In the genomic region with DNA sequence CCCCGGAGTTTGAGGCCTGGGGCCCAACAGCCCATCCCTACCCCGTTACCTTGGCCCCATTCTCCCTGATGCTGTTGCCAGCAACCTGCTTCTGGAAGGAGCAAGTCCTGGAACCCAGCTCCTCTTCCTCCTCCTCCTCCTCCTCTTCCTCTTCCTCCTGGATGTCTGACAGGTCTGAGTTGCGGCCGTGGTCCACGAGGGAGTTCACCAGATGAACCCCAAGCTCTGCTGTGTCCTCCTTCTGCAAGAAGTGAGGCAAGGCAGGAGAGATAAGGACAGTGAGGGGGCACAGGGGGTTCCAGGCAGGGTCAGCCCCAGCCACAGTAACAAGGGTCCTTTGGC, we compare ENCODE assay signal across 23 cellular contexts. TPM values are rescaled to one million over a fixed set of nuclear protein-coding genes. Genes with fewer than 3 reads are reported as not detected.
DNase-seq lines count a peak whose midpoint lies in the region; FAIRE-seq lines count a peak whose summit lies in the region.
"Had no signal": no experiment of that assay in that cellular context is flagged by ENCODE, and none has a peak within 500 bp of the region (broad histone marks: within the 10 kb centered on the region; RNA-seq: fewer than 3 reads in every experiment).

No MANE protein-coding gene starts in this region.

- H3K4me3 Mint-ChIP-seq in activated T-cell treated with anti-CD3 and anti-CD28 coated beads, Interleukin-2, amount 50 U/mL, for 24 hours = no peak overlapping the region
- H3K4me3 Mint-ChIP-seq: HFFc6 had no signal

- no peaks in the 10 kb centered on the region for H3K27me3 Mint-ChIP-seq in activated T-cell treated with anti-CD3 and anti-CD28 coated beads, Interleukin-2, amount 50 U/mL, for 24 hours

- H3K27ac ChIP-seq in caudate nucleus (ENCODE audit: low read depth, low read length) = peak overlapping the region; percentile 26

- H3K27ac Mint-ChIP-seq in activated T-cell treated with anti-CD3 and anti-CD28 coated beads, Interleukin-2, amount 50 U/mL, for 24 hours = peak overlapping the region; percentile 50
- H3K27ac Mint-ChIP-seq: HFFc6 had no signal

- FAIRE-seq in urothelium cell line (lab: Jason Lieb, UNC) = peak; percentile 79
- FAIRE-seq: H54, HTR-8/SVneo had no signal

- H3K4me1 Mint-ChIP-seq in activated T-cell treated with anti-CD3 and anti-CD28 coated beads, Interleukin-2, amount 50 U/mL, for 24 hours (ENCODE audit: low read depth) = no peaks in the 10 kb centered on the region

- no peak for DNase-seq in activated T-cell treated with anti-CD3 and anti-CD28 coated beads, Interleukin-2, amount 50 U/mL, for 24 hours
- DNase-seq in activated T-cell treated with anti-CD3 and anti-CD28 coated beads, Interleukin-2, amount 50 U/mL, for 1 hour = no peak
- no peak for DNase-seq in caudate nucleus (lab: John Stamatoyannopoulos, UW)
- peak; percentile 72 for DNase-seq in mesenteric fat pad (ENCODE audit: low spot score)
- no peak for DNase-seq in urothelium cell line (ENCODE audit: low spot score)
- DNase-seq in NOMO-1 treated with DMSO at 0.1 percent for 48 hours (lab: John Stamatoyannopoulos, UW; ENCODE audit: unreplicated experiment) = no peak
- DNase-seq in COLO829 (ENCODE audit: low spot score) = no peak
- DNase-seq: COR-L47, DMS 273 treated with DMSO at 0.1 percent for 48 hours, DND-41, HFFc6, IMR-90, NCI-H1417, NCI-H187, NCI-H2107, NCI-H2227 treated with DMSO at 0.1 percent for 48 hours, NCI-H510A treated with DMSO at 0.1 percent for 48 hours, NCI-H774, OCI-M1 had no signal

- H3K9me3 Mint-ChIP-seq in activated T-cell treated with anti-CD3 and anti-CD28 coated beads, Interleukin-2, amount 50 U/mL, for 24 hours = no peaks in the 10 kb centered on the region
- H3K9me3 Mint-ChIP-seq: HFFc6 had no signal

- H3K36me3 Mint-ChIP-seq in activated T-cell treated with anti-CD3 and anti-CD28 coated beads, Interleukin-2, amount 50 U/mL, for 24 hours (ENCODE audit: low read depth) = peaks cover 44% of the 10 kb centered on the region

RNA-seq across cellular contexts. Expression of a gene that starts 18.7 kb away (rescaled TPM):
- total RNA-seq in mesenteric fat pad = 1.3 TPM
- total RNA-seq: G401 had no signal

RNA-seq across cellular contexts. Expression of a gene that starts 29.2 kb away (rescaled TPM):
- 0.35 TPM for total RNA-seq in mesenteric fat pad
- total RNA-seq: G401, HFFc6, IMR-90, M059J had no signal

RNA-seq across cellular contexts. Expression of a gene that starts 42.1 kb away (rescaled TPM):
- total RNA-seq in mesenteric fat pad = 61.9 TPM
